In the genomic region with DNA sequence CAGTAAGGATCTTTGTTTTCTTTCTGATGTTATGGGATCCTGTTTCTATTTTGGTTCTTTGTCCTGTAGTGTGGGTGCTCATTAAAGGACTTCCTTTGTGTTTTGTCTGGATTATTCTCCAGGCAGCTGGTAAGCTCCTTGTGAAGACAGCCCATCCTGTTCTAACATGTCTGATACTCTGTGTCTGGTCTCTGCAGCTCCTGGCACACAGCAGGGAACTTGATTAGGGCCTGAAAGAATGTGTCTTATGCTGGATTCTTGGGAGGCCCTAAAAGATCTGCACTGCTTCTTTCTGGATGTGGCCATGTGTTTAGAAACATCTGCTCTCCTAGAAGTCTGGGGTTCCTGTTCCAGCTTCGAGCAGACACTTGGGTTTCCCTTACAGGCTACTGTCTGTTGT, we compare ENCODE assay signal across 13 cellular contexts. TPM values are rescaled to one million over a fixed set of nuclear protein-coding genes. Genes with fewer than 3 reads are reported as not detected.
A peak's percentile ranks its signal among the peaks of the same experiment; 100 is the strongest.
DNase-seq lines count a peak whose midpoint lies in the region; TF ChIP-seq lines count a peak whose summit lies in the region.
"Had no signal": no experiment of that assay in that cellular context is flagged by ENCODE, and none has a peak within 500 bp of the region (broad histone marks: within the 10 kb centered on the region; RNA-seq: fewer than 3 reads in every experiment).

No MANE protein-coding gene starts in this region.

- no peaks in the 10 kb centered on the region for H3K4me1 Mint-ChIP-seq in activated CD4-positive, alpha-beta memory T cell treated with anti-CD3 and anti-CD28 coated beads for 36 hours (ENCODE audit: low read depth)

- no peaks in the 10 kb centered on the region for H3F3A ChIP-seq in smooth muscle cell (ENCODE audit: low read depth)

- peaks cover 21% of the 10 kb centered on the region for H3K4me1 ChIP-seq in smooth muscle cell (ENCODE audit: low read depth)
- H3K4me1 ChIP-seq: adrenal gland had no signal

- intact Hi-C loops in activated CD4-positive, alpha-beta memory T cell treated with anti-CD3 and anti-CD28 coated beads for 36 hours (cut with micrococcal nuclease), result no loop called here

- no peak overlapping the region for H3K4me3 Mint-ChIP-seq in activated CD4-positive, alpha-beta memory T cell treated with anti-CD3 and anti-CD28 coated beads for 36 hours

- H3K9me3 Mint-ChIP-seq in activated CD4-positive, alpha-beta memory T cell treated with anti-CD3 and anti-CD28 coated beads for 36 hours, result no peaks in the 10 kb centered on the region

- no peaks in the 10 kb centered on the region for H3K27me3 Mint-ChIP-seq in activated CD4-positive, alpha-beta memory T cell treated with anti-CD3 and anti-CD28 coated beads for 36 hours

- TF ChIP-seq CTCF in RWPE1 (conservative IDR thresholded peaks at IDR 0.05; ENCODE audit: low read depth) (no peak), smooth muscle cell (IDR thresholded peaks at IDR 0.05; ENCODE audit: borderline replicate concordance, insufficient read depth, poor library complexity, severe bottlenecking) (no peak)

- no peaks in the 10 kb centered on the region for H4K20me1 ChIP-seq in smooth muscle cell (ENCODE audit: low read depth)

- 4% methylated on average over 1 of the region's 1 CpG for WGBS in smooth muscle cell (ENCODE audit: low lambda C conversion rate)

- H3K4me2 ChIP-seq in smooth muscle cell, result peak overlapping the region; percentile 41

- no peaks in the 10 kb centered on the region for H3K9me3 ChIP-seq in smooth muscle cell (replicated peaks; ENCODE audit: low read depth)
- H3K9me3 ChIP-seq: adrenal gland had no signal

- CTCF ChIA-PET in RWPE1 (lab: Yijun Ruan, JAX), result no interaction called here
- CTCF ChIA-PET in activated CD4-positive, alpha-beta memory T cell treated with anti-CD3 and anti-CD28 coated beads for 36 hours (lab: Charles Lee), result no interaction called here

- H3K9ac ChIP-seq in smooth muscle cell (ENCODE audit: low read depth), result peak overlapping the region; percentile 70

- H3K79me2 ChIP-seq in smooth muscle cell (ENCODE audit: low read depth), result no peaks in the 10 kb centered on the region

- H3K27me3 ChIP-seq in smooth muscle cell (ENCODE audit: low read depth), result no peaks in the 10 kb centered on the region
- H3K27me3 ChIP-seq: adrenal gland had no signal

- DNase-seq in NCI-H510A treated with DMSO at 0.1 percent for 48 hours (lab: John Stamatoyannopoulos, UW), result peak; percentile 21
- no peak for DNase-seq in NCI-H510A (lab: John Stamatoyannopoulos, UW)
- DNase-seq in RWPE1 (ENCODE audit: low spot score), result peak; percentile 20
- peak; percentile 48 for DNase-seq in fibroblast of peridontal ligament (ENCODE audit: extremely low read depth)
- DNase-seq in smooth muscle cell (lab: John Stamatoyannopoulos, UW; ENCODE audit: unreplicated experiment), result no peak
- DNase-seq in activated CD4-positive, alpha-beta memory T cell treated with anti-CD3 and anti-CD28 coated beads for 36 hours, result no peak
- DNase-seq in substantia nigra (lab: John Stamatoyannopoulos, UW), result no peak
- no peak for DNase-seq in hepatic stellate cell (ENCODE audit: low spot score)
- DNase-seq: activated CD4-positive, alpha-beta T cell treated with anti-CD3 and anti-CD28 coated beads, Interleukin-2, amount 50 U/mL, for 48 hours; adrenal gland; NCI-H1930 had no signal

- H3K36me3 Mint-ChIP-seq in activated CD4-positive, alpha-beta memory T cell treated with anti-CD3 and anti-CD28 coated beads for 36 hours, result no peaks in the 10 kb centered on the region

- H3K27ac Mint-ChIP-seq in activated CD4-positive, alpha-beta memory T cell treated with anti-CD3 and anti-CD28 coated beads for 36 hours, result no peak overlapping the region

- H3K27ac ChIP-seq in RWPE1 (peak overlapping the region; percentile 41; the same call in 1 of the 2 replicates), smooth muscle cell (ENCODE audit: low read depth) (peak overlapping the region; percentile 87), substantia nigra (ENCODE audit: low read depth, low read length, poor library complexity, severe bottlenecking) (no peak overlapping the region)
- H3K27ac ChIP-seq: adrenal gland had no signal

- POLR2A ChIA-PET in RWPE1 (lab: Yijun Ruan, JAX; ENCODE audit: low non-redundant PET), result no interaction called here
- POLR2A ChIA-PET in activated CD4-positive, alpha-beta memory T cell treated with anti-CD3 and anti-CD28 coated beads for 36 hours (lab: Charles Lee), result no interaction called here

- no peak overlapping the region for H3K4me3 ChIP-seq in smooth muscle cell
- H3K4me3 ChIP-seq: adrenal gland had no signal

- no peaks in the 10 kb centered on the region for H3K36me3 ChIP-seq in smooth muscle cell (ENCODE audit: low read depth)
- H3K36me3 ChIP-seq: adrenal gland had no signal

- peak overlapping the region; percentile 87 for H2AFZ ChIP-seq in smooth muscle cell (ENCODE audit: low read depth)

RNA-seq across cellular contexts. Expression of gene ATXN3L, which starts 38.1 kb away (rescaled TPM):
- not detected in 2 replicates for total RNA-seq in smooth muscle cell
- not detected in 2 replicates for polyA plus RNA-seq in smooth muscle cell
- total RNA-seq in activated CD4-positive, alpha-beta memory T cell treated with anti-CD3 and anti-CD28 coated beads for 36 hours, result not detected
- total RNA-seq: adrenal gland, liver, sciatic nerve had no signal
- polyA plus RNA-seq: adrenal gland, liver had no signal

Comparison
In these comparisons a context has a peak if more than half of its experiments do, and no peak if none do; other contexts are left out.
1. DNase-seq: peak in NCI-H510A treated with DMSO at 0.1 percent for 48 hours (single experiment), RWPE1 (single experiment) and fibroblast of peridontal ligament (single experiment); none in NCI-H510A (single experiment), smooth muscle cell (single experiment), activated CD4-positive, alpha-beta memory T cell treated with anti-CD3 and anti-CD28 coated beads for 36 hours (single experiment), substantia nigra (0 of 49) and hepatic stellate cell (single experiment).